ENCODE assay signal across 15 cellular contexts in the genomic region with DNA sequence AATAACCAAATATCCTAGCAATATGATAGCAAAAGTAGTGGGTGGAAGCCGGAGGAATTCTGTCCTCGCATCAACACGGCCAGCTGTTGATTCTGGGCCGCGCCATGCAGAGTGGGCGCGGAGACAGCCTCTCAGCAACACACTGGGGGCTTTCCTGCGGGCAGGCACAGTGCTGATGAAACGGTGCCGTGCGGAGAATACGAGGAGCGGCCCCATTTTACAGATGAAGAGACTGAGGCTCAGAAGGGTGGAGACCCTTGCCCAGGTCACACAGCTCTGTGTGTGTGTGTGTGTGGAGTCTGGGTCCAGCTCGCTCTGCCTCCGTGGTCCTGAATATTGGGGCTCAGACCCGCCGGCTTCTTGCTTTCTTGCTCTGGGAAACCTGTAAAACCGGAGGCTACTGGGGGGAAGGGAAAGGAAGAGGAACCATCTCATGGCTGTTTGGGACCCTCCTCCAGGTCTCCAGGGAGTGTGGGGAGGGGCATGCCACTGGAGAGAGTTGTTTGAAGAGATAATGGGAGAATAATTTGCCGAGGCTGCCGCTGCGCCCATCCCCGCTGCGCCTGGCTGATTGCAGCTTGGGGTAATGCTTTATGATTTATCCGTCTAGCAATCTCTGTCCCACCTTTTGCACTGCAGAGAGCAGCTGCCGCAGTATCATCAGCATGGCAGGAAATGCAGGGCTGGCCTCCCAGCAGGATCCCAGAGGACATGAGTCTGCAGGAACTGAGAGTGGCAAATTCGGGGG. TPM values are rescaled to one million over a fixed set of nuclear protein-coding genes. Genes with fewer than 3 reads are reported as not detected.
DNase-seq lines count a peak whose midpoint lies in the region; FAIRE-seq and TF ChIP-seq lines count a peak whose summit lies in the region.
"Had no signal": no experiment of that assay in that cellular context is flagged by ENCODE, and none has a peak within 500 bp of the region (broad histone marks: within the 10 kb centered on the region; RNA-seq: fewer than 3 reads in every experiment).

No MANE protein-coding gene starts in this region.

- H3K27ac ChIP-seq in A673 (ENCODE audit: low read depth, low read length, poor library complexity, severe bottlenecking) (peak overlapping the region; percentile 62), astrocyte (ENCODE audit: low read depth, low read length) (no peak overlapping the region), Karpas-422 (ENCODE audit: low read length) (no peak overlapping the region)
- H3K27ac ChIP-seq: SJCRH30 had no signal

- H3K4me1 Mint-ChIP-seq in astrocyte (ENCODE audit: low read depth, unreplicated experiment) (peaks cover 4% of the 10 kb centered on the region), nephron (peaks cover 40% of the 10 kb centered on the region)
- H3K4me1 Mint-ChIP-seq: natural killer cell had no signal

- H3K9me3 Mint-ChIP-seq in astrocyte (ENCODE audit: unreplicated experiment) (no peaks in the 10 kb centered on the region), nephron (no peaks in the 10 kb centered on the region)
- H3K9me3 Mint-ChIP-seq: natural killer cell had no signal

- TF ChIP-seq CTCF in A673 (conservative IDR thresholded peaks at IDR 0.05; ENCODE audit: low read depth, low read length), result no peak
- no peak for TF ChIP-seq CTCF in astrocyte (IDR thresholded peaks at IDR 0.05; ENCODE audit: insufficient read depth, low read depth, low read length)
- TF ChIP-seq CTCF in nephron (IDR thresholded peaks at IDR 0.05; ENCODE audit: unreplicated experiment in 3 of 3), result no peak
- TF ChIP-seq CTCF in lower leg skin (IDR thresholded peaks at IDR 0.05), result no peak

- H3K9me3 ChIP-seq in A673 (ENCODE audit: low read depth, low read length, poor library complexity, severe bottlenecking) (no peaks in the 10 kb centered on the region), astrocyte (ENCODE audit: insufficient read depth, low read depth, low read length) (no peaks in the 10 kb centered on the region), Karpas-422 (ENCODE audit: low read length) (no peaks in the 10 kb centered on the region)
- H3K9me3 ChIP-seq: SJCRH30 had no signal

- no TSS peak for BruUV-seq in A673 (replicated peaks; lab: Mats Ljungman, UMichigan)

- H3K27ac Mint-ChIP-seq in astrocyte (ENCODE audit: unreplicated experiment) (peak overlapping the region; percentile 53), nephron (peak overlapping the region; percentile 78 to 87 (median 82))
- H3K27ac Mint-ChIP-seq: natural killer cell had no signal

- no peaks in the 10 kb centered on the region for H3K9me2 ChIP-seq in Karpas-422 (replicated peaks; ENCODE audit: insufficient read depth, low read length)

- H3K4me3 Mint-ChIP-seq in astrocyte (ENCODE audit: unreplicated experiment) (peak overlapping the region; percentile 45), nephron (peak overlapping the region in 2 of 3 experiments; percentile 12 to 30)
- H3K4me3 Mint-ChIP-seq: natural killer cell had no signal

- H3K4me1 ChIP-seq in A673 (ENCODE audit: insufficient read depth, low read length, poor library complexity, severe bottlenecking), result peaks cover 25% of the 10 kb centered on the region
- H3K4me1 ChIP-seq in astrocyte (ENCODE audit: insufficient read depth, low read length), result peaks cover 5% of the 10 kb centered on the region
- peaks cover 8% of the 10 kb centered on the region for H3K4me1 ChIP-seq in Karpas-422 (ENCODE audit: low read length)

- POLR2A ChIA-PET in A673 (lab: Charles Lee; ENCODE audit: low non-redundant PET), result interaction anchor here (0.5 kb wide), 1 partner anchor 9 kb away, joined by 3 read pairs; no protein-coding TSS in a partner anchor

- H2AFZ ChIP-seq in astrocyte (ENCODE audit: low read depth, low read length) (no peak overlapping the region), Karpas-422 (ENCODE audit: low read length) (no peak overlapping the region)

- H3K36me3 Mint-ChIP-seq in astrocyte (ENCODE audit: low read depth, unreplicated experiment) (peaks cover 19% of the 10 kb centered on the region), nephron (ENCODE audit: low read depth) (no peaks in the 10 kb centered on the region)
- H3K36me3 Mint-ChIP-seq: natural killer cell had no signal

- H3K4me2 ChIP-seq in astrocyte (ENCODE audit: low read length) (peak overlapping the region; percentile 31), Karpas-422 (ENCODE audit: low read depth, low read length, poor library complexity, severe bottlenecking) (no peak overlapping the region)

- no peak for TF ChIP-seq POLR2A in lower leg skin (IDR thresholded peaks at IDR 0.05)

- WGBS in lower leg skin, 2 donors, result 77 to 78% methylated on average over 26 of the region's 26 CpGs

- DNase-seq in A673 (ENCODE audit: low spot score), result peak; percentile 91
- peak; percentile 83 for DNase-seq in NCI-H146 treated with DMSO at 0.1 percent for 48 hours (lab: John Stamatoyannopoulos, UW; ENCODE audit: unreplicated experiment)
- no peak for DNase-seq in astrocyte (ENCODE audit: low read depth)
- no peak for DNase-seq in Karpas-422
- DNase-seq in lower leg skin (ENCODE audit: low spot score in 2 of 2), result no peak
- DNase-seq in foreskin melanocyte, result no peak
- DNase-seq in DMS53 (lab: John Stamatoyannopoulos, UW), result no peak
- DNase-seq: activated CD4-positive, CD25-positive, alpha-beta regulatory T cell; DMS153; natural killer cell; NCI-H774; SJCRH30 had no signal

- intact Hi-C loops in A673 (cut with micrococcal nuclease; ENCODE audit: unreplicated experiment) (no loop called here), lower leg skin (cut with DNase I; ENCODE audit: low total_unique reads) (no loop called here)

- H3K4me3 ChIP-seq in A673 (ENCODE audit: low read depth, low read length, poor library complexity, severe bottlenecking) (no peak overlapping the region), astrocyte (ENCODE audit: insufficient read depth, low read depth, low read length) (no peak overlapping the region), Karpas-422 (ENCODE audit: low read length) (no peak overlapping the region), lower leg skin (ENCODE audit: low read depth, poor library complexity, severe bottlenecking) (no peak overlapping the region)
- H3K4me3 ChIP-seq: SJCRH30 had no signal

- no peaks in the 10 kb centered on the region for H3K27me3 Mint-ChIP-seq in astrocyte (ENCODE audit: low read depth, unreplicated experiment)
- no peaks in the 10 kb centered on the region for H3K27me3 Mint-ChIP-seq in nephron (ENCODE audit: low read depth)

- H4K20me1 ChIP-seq in astrocyte (ENCODE audit: insufficient read depth, low read length) (peaks cover 76% of the 10 kb centered on the region), Karpas-422 (ENCODE audit: insufficient read depth, low read depth, low read length) (no peaks in the 10 kb centered on the region)

- H3K27me3 ChIP-seq in A673 (replicated peaks; ENCODE audit: insufficient read depth, low read depth, low read length, poor library complexity) (no peaks in the 10 kb centered on the region), astrocyte (ENCODE audit: insufficient read depth, low read length) (no peaks in the 10 kb centered on the region), Karpas-422 (ENCODE audit: low read length) (no peaks in the 10 kb centered on the region)
- H3K27me3 ChIP-seq: SJCRH30 had no signal

- CTCF ChIA-PET in A673 (lab: Charles Lee), result no interaction called here

- H3K9ac ChIP-seq in astrocyte (ENCODE audit: low read length) (no peak overlapping the region), Karpas-422 (ENCODE audit: low read length) (no peak overlapping the region)

- FAIRE-seq in astrocyte (lab: Jason Lieb, UNC), result no peak

- H3K79me2 ChIP-seq in astrocyte (ENCODE audit: insufficient read depth, low read length) (peaks cover 50% of the 10 kb centered on the region), Karpas-422 (ENCODE audit: low read length) (no peaks in the 10 kb centered on the region)

- H3K36me3 ChIP-seq in A673 (ENCODE audit: insufficient read depth, low read length, poor library complexity, severe bottlenecking) (no peaks in the 10 kb centered on the region), astrocyte (ENCODE audit: insufficient read depth, low read length) (no peaks in the 10 kb centered on the region), Karpas-422 (ENCODE audit: insufficient read depth, low read length) (no peaks in the 10 kb centered on the region)

RNA-seq across cellular contexts. Expression of gene NCS1, which starts 36.6 kb away (rescaled TPM):
- total RNA-seq in A673 (2021) (58.6 and 58.8 TPM in 2 replicates), astrocyte (119 and 126 TPM in 2 replicates), lower leg skin (10 to 100 TPM; 14.4 to 25.2 (median 20.7) TPM)
- not detected in 2 replicates for total RNA-seq in Karpas-422 (2014; rRNA removed; shearing (Covaris generic); ENCODE audit: low replicate concordance)

RNA-seq across cellular contexts. Expression of gene HMCN2, which starts 56.8 kb away (rescaled TPM):
- total RNA-seq in A673 (2021) (0.22 and 0.28 TPM in 2 replicates), astrocyte (1.6 and 3.2 TPM in 2 replicates), lower leg skin (1 to 10 TPM; 1.9 to 4.3 (median 3.0) TPM)
- not detected in 2 replicates for total RNA-seq in Karpas-422 (2014; rRNA removed; shearing (Covaris generic); ENCODE audit: low replicate concordance)
- total RNA-seq: fibroblast of villous mesenchyme, MCF 10A, natural killer cell had no signal

Comparison
In these comparisons a context has a peak if more than half of its experiments do, and no peak if none do; other contexts are left out.
1. DNase-seq: peak in A673 (single experiment) and NCI-H146 treated with DMSO at 0.1 percent for 48 hours (single experiment); none in astrocyte (single experiment), Karpas-422 (single experiment), lower leg skin (0 of 2), foreskin melanocyte (single experiment) and DMS53 (single experiment).
2. RNA of gene NCS1, which starts 36.6 kb away (total RNA-seq): 119 to 126 TPM in astrocyte, 58.6 to 58.8 TPM in A673 and 14.4 to 25.2 TPM in lower leg skin; not detected in Karpas-422; every median in the first group is over 10 times any median in the second.